Comparison of ENCODE assay signal across 12 cellular contexts in genomic region chr5:113806823-113807222, GRCh38.
A peak's percentile ranks its signal among the peaks of the same experiment; 100 is the strongest.
DNase-seq lines count a peak whose midpoint lies in the region; ATAC-seq, FAIRE-seq and TF ChIP-seq lines count a peak whose summit lies in the region.
"Had no signal": no experiment of that assay in that cellular context is flagged by ENCODE, and none has a peak within 500 bp of the region (broad histone marks: within the 10 kb centered on the region; RNA-seq: fewer than 3 reads in every experiment).

No MANE protein-coding gene starts in this region.

- CTCF ChIA-PET in H1 (lab: Charles Lee; ENCODE audit: partially characterized antibody), result interaction anchor here (0.7 to 2.4 kb wide), 38 partner anchors 8 to 980 kb away, joined by 3 to 16 read pairs (median 4); no protein-coding TSS in a partner anchor

- H3K4me3 ChIP-seq in H1 (ENCODE audit: extremely low read depth in 1 of 4, insufficient read depth in 2 of 4, low read depth in 3 of 4, low read length in 4 of 4) (no peak overlapping the region), lung (no peak overlapping the region), transverse colon (no peak overlapping the region)

- H3K4me1 ChIP-seq in H1 (replicated peaks in 1 of 4; ENCODE audit: control insufficient read depth in 3 of 4, insufficient read depth in 4 of 4, low read length in 3 of 4) (0 out of 7 replicates have a peak, but pooled peaks cover 0 to 2% (median 0%) of the 10 kb centered on the region in 4 experiments), lung (ENCODE audit: control insufficient read depth in 2 of 2, insufficient read depth in 2 of 2, low read length in 2 of 2) (no peaks in the 10 kb centered on the region), transverse colon (peaks cover 0 to 23% (median 0%) of the 10 kb centered on the region in 4 donors)

- H3K4me2 ChIP-seq in H1 (ENCODE audit: insufficient read depth in 1 of 2, low read depth in 2 of 2, low read length in 2 of 2), result no peak overlapping the region

- H2BK20ac ChIP-seq in H1 (ENCODE audit: low read length), result no peak overlapping the region

- no peak for TF ChIP-seq CTCF in H1 (IDR thresholded peaks at IDR 0.05; ENCODE audit: control extremely low read depth in 1 of 3, insufficient read depth in 1 of 3, low read depth in 1 of 3, low read length in 3 of 3)
- TF ChIP-seq CTCF in lung (IDR thresholded peaks at IDR 0.05; ENCODE audit: control extremely low read depth, extremely low read depth), result no peak
- TF ChIP-seq CTCF in transverse colon (IDR thresholded peaks at IDR 0.05), result no peak

- intact Hi-C loops in transverse colon (cut with DNase I; ENCODE audit: low total_unique reads), result no loop called here

- H2AFZ ChIP-seq in H1 (ENCODE audit: low read length), result no peak overlapping the region

- no peak overlapping the region for H3K18ac ChIP-seq in H1 (ENCODE audit: extremely low read depth, low read length)

- no peak overlapping the region for H4K91ac ChIP-seq in H1 (replicated peaks; ENCODE audit: insufficient read length, low read length)

- H3K27me3 ChIP-seq in H1 (replicated peaks in 1 of 4; ENCODE audit: control insufficient read depth in 3 of 4, extremely low read depth in 1 of 4, insufficient read depth in 3 of 4, low read length in 3 of 4) (no peaks in the 10 kb centered on the region), lung (ENCODE audit: control insufficient read depth, insufficient read depth) (no peaks in the 10 kb centered on the region), transverse colon (no peaks in the 10 kb centered on the region)
- H3K27me3 ChIP-seq: upper lobe of left lung had no signal

- H3K14ac ChIP-seq in H1 (ENCODE audit: insufficient read length), result no peak overlapping the region

- POLR2A ChIA-PET in H1 (lab: Charles Lee; ENCODE audit: partially characterized antibody), result no interaction called here

- no peaks in the 10 kb centered on the region for H3K23me2 ChIP-seq in H1 (ENCODE audit: low read depth, low read length)

- TF ChIP-seq POLR2A in H1 (IDR thresholded peaks at IDR 0.05; ENCODE audit: control extremely low read depth in 1 of 2, low read depth in 2 of 2, low read length in 2 of 2) (no peak), transverse colon (IDR thresholded peaks at IDR 0.05) (no peak)

- no peaks in the 10 kb centered on the region for H3K79me1 ChIP-seq in H1 (ENCODE audit: low read depth, low read length)

- no peaks in the 10 kb centered on the region for H4K20me1 ChIP-seq in H1 (replicated peaks in 1 of 2; ENCODE audit: control insufficient read depth in 1 of 2, insufficient read depth in 2 of 2, low read length in 2 of 2)

- no peak overlapping the region for H2BK15ac ChIP-seq in H1 (ENCODE audit: low read length)

- no peak overlapping the region for H3K9ac ChIP-seq in H1 (replicated peaks in 1 of 4; ENCODE audit: extremely low read depth in 1 of 4, low read depth in 3 of 4, low read length in 3 of 4)

- no peak for FAIRE-seq in H1 (lab: Jason Lieb, UNC)

- no peak overlapping the region for H3K23ac ChIP-seq in H1 (ENCODE audit: insufficient read length)

- TF ChIP-seq RAD21 in H1 (IDR thresholded peaks at IDR 0.05 in 1 of 2, conservative IDR thresholded peaks at IDR 0.05 in 1 of 2; ENCODE audit: low read depth in 2 of 2, low read length in 2 of 2), result no peak

- H2BK12ac ChIP-seq in H1 (ENCODE audit: low read depth, low read length), result no peak overlapping the region

- H4K8ac ChIP-seq in H1 (ENCODE audit: extremely low read depth, insufficient read depth, low read length), result no peak overlapping the region

- H2AK5ac ChIP-seq in H1 (ENCODE audit: low read depth, low read length), result no peak overlapping the region

- no peaks in the 10 kb centered on the region for H3K9me3 ChIP-seq in H1 (ENCODE audit: insufficient read depth in 2 of 2, low read depth in 1 of 2, low read length in 1 of 2)
- no peaks in the 10 kb centered on the region for H3K9me3 ChIP-seq in lung (ENCODE audit: control insufficient read depth in 2 of 2, insufficient read depth in 1 of 2, low read length in 1 of 2)
- no peaks in the 10 kb centered on the region for H3K9me3 ChIP-seq in transverse colon
- H3K9me3 ChIP-seq: upper lobe of left lung had no signal

- H4K5ac ChIP-seq in H1 (ENCODE audit: insufficient read length, low read depth, low read length), result no peak overlapping the region

- WGBS in H1 (ENCODE audit: extremely low coverage in 1 of 2, insufficient coverage in 1 of 2, insufficient read length in 1 of 2, insufficient replicate concordance in 2 of 2, low coverage in 1 of 2, low lambda C conversion rate in 2 of 2, missing lambda C conversion rate in 1 of 2), 2 experiments, result 87% methylated on average over 4 of the region's 4 CpGs; no CpG with 5 or more reads in 1 of the 2 experiments
- 65 to 75% methylated on average over 4 of the region's 4 CpGs for WGBS in lung, 2 donors
- WGBS in transverse colon (ENCODE audit: low coverage in 1 of 2), 2 donors, result 64% methylated on average over 4 of the region's 4 CpGs; no CpG with 5 or more reads in 1 of the 2 donors

- no peaks in the 10 kb centered on the region for H3K79me2 ChIP-seq in H1 (ENCODE audit: control insufficient read depth in 1 of 2, insufficient read depth in 2 of 2, low read length in 2 of 2)

- H3K4ac ChIP-seq in H1 (replicated peaks; ENCODE audit: insufficient read length, low read depth, low read length), result no peak overlapping the region

- no peak overlapping the region for H2BK5ac ChIP-seq in H1 (ENCODE audit: low read depth, low read length)

- peak; percentile 32 for ATAC-seq in lung (ENCODE audit: insufficient read depth, low FRiP score)
- no peak for ATAC-seq in GM21737 (IDR thresholded peaks at IDR 0.05; ENCODE audit: unreplicated experiment)
- ATAC-seq in GM19351 (IDR thresholded peaks at IDR 0.05; ENCODE audit: unreplicated experiment), result no peak

- H3K27ac ChIP-seq in H1 (ENCODE audit: low read depth, low read length), result no peak overlapping the region
- H3K27ac ChIP-seq in lung (ENCODE audit: low read depth in 1 of 2, low read length in 1 of 2), result no peak overlapping the region
- H3K27ac ChIP-seq in transverse colon, result peak overlapping the region; percentile 17 to 54 (median 38)
- H3K27ac ChIP-seq: upper lobe of left lung had no signal

- DNase-seq in NCI-H1092 (lab: John Stamatoyannopoulos, UW), result peak; percentile 8
- DNase-seq in NCI-H1092 treated with DMSO at 0.1 percent for 48 hours (lab: John Stamatoyannopoulos, UW), result no peak
- DNase-seq in H1 (ENCODE audit: low read depth in 1 of 2, low spot score in 2 of 2), result no peak
- peak; percentile 30 for DNase-seq in lung (ENCODE audit: low spot score)
- no peak for DNase-seq in transverse colon
- DNase-seq in OCI-M2 (lab: John Stamatoyannopoulos, UW; ENCODE audit: unreplicated experiment), result no peak
- DNase-seq: activated B cell treated with CpG ODN at 0.5 μM for 24 hours; activated naive CD4-positive, alpha-beta T cell; NCI-H748 treated with DMSO at 0.1 percent for 48 hours had no signal

- H2BK120ac ChIP-seq in H1 (replicated peaks; ENCODE audit: low read depth, low read length), result no peak overlapping the region

- no peak overlapping the region for H3K56ac ChIP-seq in H1 (replicated peaks; ENCODE audit: insufficient read length, low read depth, low read length)

- H3K36me3 ChIP-seq in H1 (ENCODE audit: control insufficient read depth in 2 of 4, insufficient read depth in 4 of 4, low read length in 3 of 4) (no peaks in the 10 kb centered on the region), lung (ENCODE audit: control insufficient read depth in 2 of 2, insufficient read depth in 2 of 2, low read length in 2 of 2) (no peaks in the 10 kb centered on the region), transverse colon (no peaks in the 10 kb centered on the region)
- H3K36me3 ChIP-seq: upper lobe of left lung had no signal

- in situ Hi-C loops in transverse colon (cut with MboI; ENCODE audit: low pct_ligation_motif_present in 1 of 4, low pct_unique_long_range_greater_than_20kb in 1 of 4, low sequenced_read_pairs in 3 of 4), result no loop called here

- TF ChIP-seq EP300 in H1 (IDR thresholded peaks at IDR 0.05; ENCODE audit: borderline replicate concordance in 1 of 2, low read depth in 2 of 2, low read length in 2 of 2) (no peak), transverse colon (IDR thresholded peaks at IDR 0.05; ENCODE audit: low read depth) (no peak)

TF ChIP-seq in H1, 55 proteins besides CTCF, POLR2A, EP300 and RAD21:
- TF ChIP-seq TAF1 (IDR thresholded peaks at IDR 0.05; ENCODE audit: low read depth, low read length) (no peak), PHF8 (conservative IDR thresholded peaks at IDR 0.05; ENCODE audit: low read depth, low read length) (no peak), CEBPB (IDR thresholded peaks at IDR 0.05; ENCODE audit: low read depth, low read length) (peak; percentile 65), ATF3 (IDR thresholded peaks at IDR 0.05; ENCODE audit: insufficient read depth, low read depth, low read length) (0 out of 2 replicates have a peak, but pooled peaks have one; percentile 49), YY1 (IDR thresholded peaks at IDR 0.05; ENCODE audit: low read depth, low read length) (no peak), POU5F1 (IDR thresholded peaks at IDR 0.05; ENCODE audit: low read depth, low read length) (no peak)

Comparison
In these comparisons a context has a peak if more than half of its experiments do, and no peak if none do; other contexts are left out.
1. DNase-seq: peak in NCI-H1092 (single experiment) and lung (single experiment); none in NCI-H1092 treated with DMSO at 0.1 percent for 48 hours (single experiment), H1 (0 of 2), transverse colon (single experiment) and OCI-M2 (single experiment).
2. H3K27ac ChIP-seq: peak in transverse colon (4 of 4); none in H1 (single experiment) and lung (0 of 2).